ENCODE assay signal across 37 cellular contexts in genomic region chr13:51885651-51886050, GRCh38. TPM values are rescaled to one million over a fixed set of nuclear protein-coding genes. Genes with fewer than 3 reads are reported as not detected.
"Had no signal": no experiment of that assay in that cellular context is flagged by ENCODE, and none has a peak within 500 bp of the region (broad histone marks: within the 10 kb centered on the region; RNA-seq: fewer than 3 reads in every experiment).

No MANE protein-coding gene starts in this region.

- H3K4me1 Mint-ChIP-seq: activated B cell treated with CpG ODN at 0.5 μM for 24 hours; activated CD4-positive, alpha-beta T cell treated with anti-CD3 and anti-CD28 coated beads, Interleukin-2, amount 10 ng/mL, durations not matched to agents 24 days and 14 days; activated naive CD8-positive, alpha-beta T cell treated with anti-CD3 and anti-CD28 coated beads for 36 hours; activated T-helper 17 cell treated with anti-CD3 and anti-CD28 coated beads, Interleukin-2, amount 50 U/mL, for 72 hours had no signal

- H3K36me3 Mint-ChIP-seq: activated CD4-positive, alpha-beta memory T cell treated with anti-CD3 and anti-CD28 coated beads for 36 hours; activated naive CD8-positive, alpha-beta T cell treated with anti-CD3 and anti-CD28 coated beads for 36 hours had no signal

- H3K9me3 ChIP-seq: adrenal gland, body of pancreas, breast epithelium had no signal

- DNase-seq: activated B cell treated with CpG ODN at 0.5 μM for 24 hours; activated CD4-positive, alpha-beta memory T cell treated with anti-CD3 and anti-CD28 coated beads for 36 hours; activated CD4-positive, alpha-beta T cell treated with anti-CD3 and anti-CD28 coated beads for 4 hours; activated CD4-positive, alpha-beta T cell treated with anti-CD3 and anti-CD28 coated beads, Interleukin-2, amount 10 ng/mL, durations not matched to agents 24 days and 14 days; activated CD4-positive, alpha-beta T cell treated with anti-CD3 and anti-CD28 coated beads, Interleukin-2, amount 50 U/mL, for 1 hour; activated CD4-positive, alpha-beta T cell treated with anti-CD3 and anti-CD28 coated beads, Interleukin-2, amount 50 U/mL, for 4 hours; activated CD4-positive, CD25-positive, alpha-beta regulatory T cell treated with anti-CD3 and anti-CD28 coated beads, Interleukin-2, amount 50 U/mL, for 72 hours; activated CD8-positive, alpha-beta memory T cell treated with anti-CD3 and anti-CD28 coated beads, Interleukin-2, amount 50 U/mL, for 4 hours; activated CD8-positive, alpha-beta T cell treated with anti-CD3 and anti-CD28 coated beads for 36 hours; activated effector memory CD4-positive, alpha-beta T cell treated with anti-CD3 and anti-CD28 coated beads, Interleukin-2, amount 50 U/mL, for 16 hours; activated gamma-delta T cell treated with Interleukin-2 at 50 U/mL for 16 hours; activated naive CD4-positive, alpha-beta T cell; activated naive CD4-positive, alpha-beta T cell treated with anti-CD3 and anti-CD28 coated beads for 36 hours; activated naive CD4-positive, alpha-beta T cell treated with anti-CD3 and anti-CD28 coated beads, Interleukin-2, amount 50 U/mL, for 16 hours; activated naive CD8-positive, alpha-beta T cell treated with anti-CD3 and anti-CD28 coated beads for 36 hours; activated T-cell treated with anti-CD3 and anti-CD28 coated beads for 4 hours; activated T-cell treated with anti-CD3 and anti-CD28 coated beads, Interleukin-2, amount 50 U/mL, for 1 hour; activated T-cell treated with anti-CD3 and anti-CD28 coated beads, Interleukin-2, amount 50 U/mL, for 4 hours; activated T-cell treated with anti-CD3 and anti-CD28 coated beads, Interleukin-2, amount 50 U/mL, for 72 hours; adrenal gland; amniotic stem cell; aorta; body of pancreas; brain microvascular endothelial cell; central memory CD4-positive, alpha-beta T cell; T-helper 1 cell; T-helper 2 cell; T-helper 9 cell had no signal

- H3K4me3 Mint-ChIP-seq: activated B cell treated with CpG ODN at 0.5 μM for 24 hours; activated CD4-positive, alpha-beta memory T cell treated with anti-CD3 and anti-CD28 coated beads for 36 hours; activated CD4-positive, alpha-beta T cell treated with anti-CD3 and anti-CD28 coated beads, Interleukin-2, amount 10 ng/mL, durations not matched to agents 24 days and 14 days; activated CD8-positive, alpha-beta T cell treated with anti-CD3 and anti-CD28 coated beads for 36 hours; activated naive CD4-positive, alpha-beta T cell treated with anti-CD3 and anti-CD28 coated beads for 36 hours; activated naive CD8-positive, alpha-beta T cell treated with anti-CD3 and anti-CD28 coated beads for 36 hours; activated T-cell treated with anti-CD3 and anti-CD28 coated beads, Interleukin-2, amount 50 U/mL, for 4 hours; activated T-cell treated with anti-CD3 and anti-CD28 coated beads, Interleukin-2, amount 50 U/mL, for 72 hours; activated T-helper 1 cell treated with anti-CD3 and anti-CD28 coated beads, Interleukin-12 subunit alpha, Interleukin-12 subunit beta, Interleukin-2, Interleukin-4 antibody, amounts not matched to agents 30 ng/mL and 10 ng/mL and 1 ng/mL, durations not matched to agents 14 hours and 24 hours and 36 hours; activated T-helper 17 cell treated with anti-CD3 and anti-CD28 coated beads, Interleukin-2, amount 50 U/mL, for 72 hours; T-helper 1 cell treated with Interleukin-12 subunit alpha and Interleukin-12 subunit beta and Interleukin-4 antibody, amounts not matched to agents 30 μg/mL and 1 μg/mL, for 36 hours; T-helper 2 cell treated with Interferon-gamma antibody and Interleukin-4, amounts not matched to agents 5 μg/mL and 100 μg/mL, for 36 hours had no signal

- H3K27me3 Mint-ChIP-seq: activated CD4-positive, alpha-beta memory T cell treated with anti-CD3 and anti-CD28 coated beads for 36 hours; activated CD8-positive, alpha-beta T cell treated with anti-CD3 and anti-CD28 coated beads for 36 hours; activated naive CD8-positive, alpha-beta T cell treated with anti-CD3 and anti-CD28 coated beads for 36 hours had no signal

- H3K9me3 Mint-ChIP-seq: activated CD4-positive, alpha-beta T cell treated with anti-CD3 and anti-CD28 coated beads, Interleukin-2, amount 10 ng/mL, durations not matched to agents 24 days and 14 days; activated T-cell treated with anti-CD3 and anti-CD28 coated beads, Interleukin-2, amount 50 U/mL, for 4 hours; T-helper 1 cell treated with Interleukin-12 subunit alpha and Interleukin-12 subunit beta and Interleukin-4 antibody, amounts not matched to agents 30 μg/mL and 1 μg/mL, for 36 hours had no signal

- H3K27me3 ChIP-seq: adrenal gland, body of pancreas, brain microvascular endothelial cell, breast epithelium had no signal

- H3K4me3 ChIP-seq: adrenal gland, body of pancreas, breast epithelium had no signal

- H3K27ac Mint-ChIP-seq: activated B cell treated with CpG ODN at 0.5 μM for 24 hours; activated CD4-positive, alpha-beta memory T cell treated with anti-CD3 and anti-CD28 coated beads for 36 hours; activated CD4-positive, alpha-beta T cell treated with anti-CD3 and anti-CD28 coated beads, Interleukin-2, amount 10 ng/mL, durations not matched to agents 24 days and 14 days; activated CD8-positive, alpha-beta T cell treated with anti-CD3 and anti-CD28 coated beads for 36 hours; activated naive CD4-positive, alpha-beta T cell treated with anti-CD3 and anti-CD28 coated beads for 36 hours; activated naive CD4-positive, alpha-beta T cell treated with anti-CD3 and anti-CD28 coated beads, Interleukin-2, amount 50 U/mL, for 72 hours; activated naive CD8-positive, alpha-beta T cell treated with anti-CD3 and anti-CD28 coated beads for 36 hours; activated T-cell treated with anti-CD3 and anti-CD28 coated beads, Interleukin-2, amount 50 U/mL, for 72 hours; activated T-helper 1 cell treated with anti-CD3 and anti-CD28 coated beads, Interleukin-12 subunit alpha, Interleukin-12 subunit beta, Interleukin-2, Interleukin-4 antibody, amounts not matched to agents 30 ng/mL and 10 ng/mL and 1 ng/mL, durations not matched to agents 14 hours and 24 hours and 36 hours; activated T-helper 17 cell treated with anti-CD3 and anti-CD28 coated beads, Interleukin-2, amount 50 U/mL, for 72 hours; T-helper 1 cell treated with Interleukin-12 subunit alpha and Interleukin-12 subunit beta and Interleukin-4 antibody, amounts not matched to agents 30 μg/mL and 1 μg/mL, for 36 hours; T-helper 2 cell treated with Interferon-gamma antibody and Interleukin-4, amounts not matched to agents 5 μg/mL and 100 μg/mL, for 36 hours had no signal

- H3K36me3 ChIP-seq: adrenal gland, brain microvascular endothelial cell, breast epithelium had no signal

- H3K4me1 ChIP-seq: adrenal gland, body of pancreas, breast epithelium had no signal

- H3K27ac ChIP-seq: adrenal gland, body of pancreas, brain microvascular endothelial cell, breast epithelium, VCaP had no signal

RNA-seq across cellular contexts. Expression of gene CCDC70, which starts 23.9 kb away (rescaled TPM):
- total RNA-seq: activated B cell treated with CpG ODN at 0.5 μM for 24 hours; activated CD4-positive, alpha-beta memory T cell treated with anti-CD3 and anti-CD28 coated beads for 36 hours; activated CD4-positive, alpha-beta T cell treated with anti-CD3 and anti-CD28 coated beads, Interleukin-2, amount 10 ng/mL, durations not matched to agents 24 days and 14 days; activated naive CD4-positive, alpha-beta T cell treated with anti-CD3 and anti-CD28 coated beads for 36 hours; activated naive CD4-positive, alpha-beta T cell treated with anti-CD3 and anti-CD28 coated beads, Interleukin-2, amount 50 U/mL, for 72 hours; activated T-cell treated with anti-CD3 and anti-CD28 coated beads, Interleukin-2, amount 50 U/mL, for 4 hours; activated T-helper 1 cell treated with anti-CD3 and anti-CD28 coated beads, Interleukin-12 subunit alpha, Interleukin-12 subunit beta, Interleukin-2, Interleukin-4 antibody, amounts not matched to agents 30 ng/mL and 10 ng/mL and 1 ng/mL, durations not matched to agents 14 hours and 24 hours and 36 hours; adrenal gland; aorta; astrocyte; body of pancreas; breast epithelium; cardiac septum had no signal
- polyA plus RNA-seq: adrenal gland, aorta had no signal

RNA-seq across cellular contexts. Expression of gene TMEM272, which starts 40.7 kb away (rescaled TPM):
- total RNA-seq: activated B cell treated with CpG ODN at 0.5 μM for 24 hours, adrenal gland, body of pancreas had no signal
